24 cellular contexts compared by ENCODE assay signal in the genomic region with DNA sequence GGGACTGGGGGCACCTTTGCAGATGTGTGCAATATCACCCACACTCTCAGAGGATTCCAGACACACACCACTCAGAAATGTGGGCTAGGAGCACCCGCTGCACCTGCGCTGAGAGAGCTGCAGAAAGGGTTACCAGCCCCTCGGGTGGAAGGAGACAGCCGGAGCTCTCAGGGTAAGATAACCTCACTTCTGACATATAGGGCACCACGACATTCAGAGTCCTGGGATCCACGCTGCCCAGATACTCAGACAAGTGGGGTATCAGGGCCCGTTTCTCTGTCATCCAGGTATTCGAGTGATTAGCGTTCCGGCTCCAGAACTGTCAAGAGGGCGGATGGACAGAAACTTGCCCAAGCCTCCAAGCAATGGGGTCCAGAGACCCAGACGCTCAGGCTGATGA. TPM values are rescaled to one million over a fixed set of nuclear protein-coding genes. Genes with fewer than 3 reads are reported as not detected.
DNase-seq lines count a peak whose midpoint lies in the region; ATAC-seq, FAIRE-seq and TF ChIP-seq lines count a peak whose summit lies in the region.
"Had no signal": no experiment of that assay in that cellular context is flagged by ENCODE, and none has a peak within 500 bp of the region (broad histone marks: within the 10 kb centered on the region; RNA-seq: fewer than 3 reads in every experiment).

No MANE protein-coding gene starts in this region.

- H2AFZ ChIP-seq in SK-N-SH (ENCODE audit: low read depth) (no peak overlapping the region), PC-9 (no peak overlapping the region)

- no peaks in the 10 kb centered on the region for H3K36me3 Mint-ChIP-seq in stimulated activated effector memory CD8-positive, alpha-beta T cell treated with anti-CD3 and anti-CD28 coated beads, Interleukin-12 subunit alpha, Interleukin-12 subunit beta, amount 100 ng/mL, for 72 hours
- no peaks in the 10 kb centered on the region for H3K36me3 Mint-ChIP-seq in endothelial cell (ENCODE audit: low read depth, unreplicated experiment)
- H3K36me3 Mint-ChIP-seq: activated naive CD8-positive, alpha-beta T cell; naive thymus-derived CD8-positive, alpha-beta T cell had no signal

- POLR2A ChIA-PET in SK-N-SH (lab: Yijun Ruan, JAX) (interaction anchor here (1.6 kb wide), 1 partner anchor 127 kb away, joined by 5 read pairs; no protein-coding TSS in a partner anchor), PC-9 (lab: Charles Lee; ENCODE audit: unreplicated experiment) (no interaction called here)

- H4K20me1 ChIP-seq in SK-N-SH (ENCODE audit: insufficient read depth) (no peaks in the 10 kb centered on the region), PC-9 (ENCODE audit: insufficient read depth) (no peaks in the 10 kb centered on the region)

- peaks cover 10% of the 10 kb centered on the region for H3K27me3 Mint-ChIP-seq in endothelial cell (ENCODE audit: unreplicated experiment)

- intact Hi-C loops in PC-9 (cut with micrococcal nuclease; ENCODE audit: unreplicated experiment) (loop anchor here (10.0 kb wide), 1 partner anchor 284 kb away; no protein-coding TSS in a partner anchor), kidney (cut with DNase I) (no loop called here)

- H3K4me3 ChIP-seq in SK-N-SH (ENCODE audit: low read depth in 2 of 2, low read length in 1 of 2) (no peak overlapping the region), PC-9 (no peak overlapping the region), kidney (ENCODE audit: low read length in 2 of 2) (no peak overlapping the region)
- H3K4me3 ChIP-seq: K562, thyroid gland had no signal

- H3F3A ChIP-seq in SK-N-SH (replicated peaks; ENCODE audit: insufficient read depth) (peaks cover 3% of the 10 kb centered on the region), PC-9 (ENCODE audit: insufficient read depth, low read depth) (no peaks in the 10 kb centered on the region; the same call in 1 of the 2 replicates)

- H3K9me3 ChIP-seq in SK-N-SH (no peaks in the 10 kb centered on the region), PC-9 (ENCODE audit: insufficient read depth, low read depth) (no peaks in the 10 kb centered on the region), kidney (ENCODE audit: control insufficient read depth in 1 of 2, low read length in 2 of 2) (no peaks in the 10 kb centered on the region)
- H3K9me3 ChIP-seq: thyroid gland had no signal

- H3K36me3 ChIP-seq in SK-N-SH (replicated peaks in 1 of 2; ENCODE audit: control insufficient read depth in 1 of 2, insufficient read depth in 2 of 2, low read length in 1 of 2), result no peaks in the 10 kb centered on the region
- H3K36me3 ChIP-seq in PC-9 (ENCODE audit: low read depth), result no peaks in the 10 kb centered on the region
- H3K36me3 ChIP-seq in kidney (ENCODE audit: control insufficient read depth in 1 of 2, insufficient read depth in 2 of 2, low read length in 2 of 2), result no peaks in the 10 kb centered on the region
- H3K36me3 ChIP-seq: thyroid gland had no signal

- no peak for TF ChIP-seq CTCF in SK-N-SH (IDR thresholded peaks at IDR 0.05)
- TF ChIP-seq CTCF in PC-9 (conservative IDR thresholded peaks at IDR 0.05), result no peak
- no peak for TF ChIP-seq CTCF in kidney (IDR thresholded peaks at IDR 0.05; ENCODE audit: borderline replicate concordance, extremely low read depth, insufficient read depth)
- TF ChIP-seq CTCF in endothelial cell (IDR thresholded peaks at IDR 0.05; ENCODE audit: unreplicated experiment), result no peak

- CTCF ChIA-PET in SK-N-SH (lab: Yijun Ruan, JAX), result interaction anchor here (1.0 to 20.8 kb wide), 8 partner anchors 10 to 321 kb away, joined by 3 to 585 read pairs (median 4); a partner anchor contains a TSS
- CTCF ChIA-PET in PC-9 (lab: Charles Lee), result no interaction called here

- H3K79me2 ChIP-seq in SK-N-SH (ENCODE audit: insufficient read depth), result no peaks in the 10 kb centered on the region
- H3K79me2 ChIP-seq in PC-9 (ENCODE audit: low read depth), result no peaks in the 10 kb centered on the region

- H3K4me1 Mint-ChIP-seq in stimulated activated effector memory CD8-positive, alpha-beta T cell treated with anti-CD3 and anti-CD28 coated beads, Interleukin-12 subunit alpha, Interleukin-12 subunit beta, amount 100 ng/mL, for 72 hours, result no peaks in the 10 kb centered on the region
- H3K4me1 Mint-ChIP-seq in endothelial cell (ENCODE audit: unreplicated experiment), result no peaks in the 10 kb centered on the region

- H3K27ac Mint-ChIP-seq in stimulated activated effector memory CD8-positive, alpha-beta T cell treated with anti-CD3 and anti-CD28 coated beads, Interleukin-12 subunit alpha, Interleukin-12 subunit beta, amount 100 ng/mL, for 72 hours, result peak overlapping the region; percentile 34
- H3K27ac Mint-ChIP-seq in endothelial cell (ENCODE audit: unreplicated experiment), result no peak overlapping the region
- H3K27ac Mint-ChIP-seq: activated naive CD8-positive, alpha-beta T cell; naive thymus-derived CD8-positive, alpha-beta T cell; T-helper 1 cell treated with Interleukin-12 subunit alpha and Interleukin-12 subunit beta and Interleukin-4 antibody, amounts not matched to agents 30 μg/mL and 1 μg/mL, for 36 hours had no signal

- TF ChIP-seq EP300 in SK-N-SH (IDR thresholded peaks at IDR 0.05; ENCODE audit: borderline replicate concordance in 1 of 2, low read depth in 1 of 2, low read length in 1 of 2), result no peak

- WGBS in SK-N-SH (ENCODE audit: low lambda C conversion rate), result 71% methylated on average over 7 of the region's 12 CpGs

- ATAC-seq in SK-N-SH treated with all-trans-retinoic acid at 6 μM for 48 hours, result no peak
- no peak for ATAC-seq in stimulated activated effector memory CD8-positive, alpha-beta T cell treated with anti-CD3 and anti-CD28 coated beads, Interleukin-12 subunit alpha, Interleukin-12 subunit beta, amount 100 ng/mL, for 72 hours
- ATAC-seq: K562; naive thymus-derived CD8-positive, alpha-beta T cell had no signal

- peak overlapping the region; percentile 41; the same call in 1 of the 2 replicates for H3K4me2 ChIP-seq in SK-N-SH
- H3K4me2 ChIP-seq in PC-9, result peak overlapping the region; percentile 64

- TF ChIP-seq RAD21 in SK-N-SH (IDR thresholded peaks at IDR 0.05; ENCODE audit: low read length), result no peak

- H3K9ac ChIP-seq in SK-N-SH, result no peak overlapping the region
- H3K9ac ChIP-seq in kidney (ENCODE audit: low read length in 2 of 2), result no peak overlapping the region

- FAIRE-seq in kidney (lab: Jason Lieb, UNC), result no peak
- FAIRE-seq: K562 had no signal

- H3K9me3 Mint-ChIP-seq in stimulated activated effector memory CD8-positive, alpha-beta T cell treated with anti-CD3 and anti-CD28 coated beads, Interleukin-12 subunit alpha, Interleukin-12 subunit beta, amount 100 ng/mL, for 72 hours, result no peaks in the 10 kb centered on the region
- no peaks in the 10 kb centered on the region for H3K9me3 Mint-ChIP-seq in endothelial cell (ENCODE audit: unreplicated experiment)
- H3K9me3 Mint-ChIP-seq: HFFc6; naive thymus-derived CD8-positive, alpha-beta T cell; T-helper 1 cell treated with Interleukin-12 subunit alpha and Interleukin-12 subunit beta and Interleukin-4 antibody, amounts not matched to agents 30 μg/mL and 1 μg/mL, for 36 hours had no signal

- H3K4me1 ChIP-seq in SK-N-SH (ENCODE audit: control insufficient read depth in 1 of 2, insufficient read depth in 2 of 2, low read depth in 1 of 2, low read length in 1 of 2), result peaks cover 13 to 65% of the 10 kb centered on the region in 2 experiments; a peak in 3 of 4 replicates
- peaks cover 67% of the 10 kb centered on the region for H3K4me1 ChIP-seq in PC-9 (replicated peaks; ENCODE audit: insufficient read depth)
- peaks cover 0 to 6% of the 10 kb centered on the region in 2 donors for H3K4me1 ChIP-seq in kidney (ENCODE audit: control insufficient read depth in 1 of 2, insufficient read depth in 1 of 2, low read depth in 1 of 2, low read length in 2 of 2)

- H3K9me2 ChIP-seq in SK-N-SH (no peaks in the 10 kb centered on the region), PC-9 (ENCODE audit: insufficient read depth) (no peaks in the 10 kb centered on the region)

- DNase-seq in SK-N-SH (no peak), PC-9 (no peak), kidney (peak; percentile 49), endothelial cell (ENCODE audit: low spot score) (no peak), iPS-NIHi11 (ENCODE audit: low spot score) (no peak), NCI-H187 treated with DMSO at 0.1 percent for 48 hours (lab: John Stamatoyannopoulos, UW) (no peak)
- DNase-seq in stimulated activated effector memory CD8-positive, alpha-beta T cell treated with anti-CD3 and anti-CD28 coated beads, Interleukin-12 subunit alpha, Interleukin-12 subunit beta, amount 100 ng/mL, for 72 hours (ENCODE audit: low spot score in 2 of 2), result no peak
- DNase-seq: GDM1; naive thymus-derived CD8-positive, alpha-beta T cell; NCI-H146; NCI-H2171 treated with DMSO at 0.1 percent for 48 hours; NCI-H524; stimulated activated CD4-positive, alpha-beta T cell treated with anti-CD3 and anti-CD28 coated beads, Interleukin-12 subunit alpha, Interleukin-12 subunit beta, amount 100 ng/mL, for 4 hours; stimulated activated CD4-positive, alpha-beta T cell treated with anti-CD3 and anti-CD28 coated beads, Interleukin-4, amount 100 ng/mL, for 24 hours; stimulated activated naive CD4-positive, alpha-beta T cell treated with Interleukin-2 at 50 U/mL for 16 hours; thyroid gland had no signal

- H3K4me3 Mint-ChIP-seq in stimulated activated effector memory CD8-positive, alpha-beta T cell treated with anti-CD3 and anti-CD28 coated beads, Interleukin-12 subunit alpha, Interleukin-12 subunit beta, amount 100 ng/mL, for 72 hours, result no peak overlapping the region
- no peak overlapping the region for H3K4me3 Mint-ChIP-seq in endothelial cell (ENCODE audit: unreplicated experiment)
- H3K4me3 Mint-ChIP-seq: activated naive CD8-positive, alpha-beta T cell; HFFc6; naive thymus-derived CD8-positive, alpha-beta T cell; T-helper 1 cell treated with Interleukin-12 subunit alpha and Interleukin-12 subunit beta and Interleukin-4 antibody, amounts not matched to agents 30 μg/mL and 1 μg/mL, for 36 hours had no signal

- H3K27me3 ChIP-seq in SK-N-SH (ENCODE audit: insufficient read depth) (no peaks in the 10 kb centered on the region), PC-9 (ENCODE audit: insufficient read depth, low read depth) (no peaks in the 10 kb centered on the region)
- H3K27me3 ChIP-seq: thyroid gland had no signal

- H3K27ac ChIP-seq in SK-N-SH (ENCODE audit: low read depth in 2 of 2, low read length in 1 of 2) (no peak overlapping the region; a peak in 1 of 4 replicates), PC-9 (no peak overlapping the region), kidney (ENCODE audit: low read depth in 2 of 2, low read length in 2 of 2) (no peak overlapping the region)
- H3K27ac ChIP-seq: 22Rv1, thyroid gland had no signal

- BruUV-seq in PC-9 (replicated peaks; lab: Mats Ljungman, UMichigan), result no TSS peak

RNA-seq across cellular contexts. Expression of a gene that starts 6.2 kb away (rescaled TPM):
- polyA plus RNA-seq in SK-N-SH (2012; rRNA removed) (not detected in 2 replicates), kidney (ENCODE audit: insufficient read depth, low read depth, low replicate concordance) (1.2 TPM)
- not detected in 2 replicates for polyA plus RNA-seq in SK-N-SH (2012; cell fraction: cytosol; rRNA removed)
- 0.13 and 0.15 TPM in 2 replicates for polyA plus RNA-seq in SK-N-SH (2012; cell fraction: nucleus; rRNA removed)
- total RNA-seq in PC-9 (2021) (8.9 and 12.1 TPM in 2 replicates), kidney (1.7 TPM), endothelial cell (ENCODE audit: unreplicated experiment) (not detected)
- total RNA-seq: HFFc6; K562; naive thymus-derived CD8-positive, alpha-beta T cell; omental fat pad; SK-MEL-5; thyroid gland had no signal
- polyA plus RNA-seq: K562; naive thymus-derived CD8-positive, alpha-beta T cell had no signal

RNA-seq across cellular contexts. Expression of a gene that starts 10.2 kb away (rescaled TPM):
- polyA plus RNA-seq in SK-N-SH (2012; rRNA removed) (not detected in 2 replicates), kidney (ENCODE audit: insufficient read depth, low read depth, low replicate concordance) (not detected)
- polyA plus RNA-seq in SK-N-SH (2012; cell fraction: cytosol; rRNA removed), result 0.04 and 0.06 TPM in 2 replicates
- 0.14 and 0.26 TPM in 2 replicates for polyA plus RNA-seq in SK-N-SH (2012; cell fraction: nucleus; rRNA removed)
- total RNA-seq in PC-9 (2021) (4.9 and 7.8 TPM in 2 replicates), kidney (1.3 TPM), endothelial cell (ENCODE audit: unreplicated experiment) (not detected)
- total RNA-seq: HFFc6; K562; naive thymus-derived CD8-positive, alpha-beta T cell; SK-MEL-5; thyroid gland had no signal
- polyA plus RNA-seq: K562; naive thymus-derived CD8-positive, alpha-beta T cell had no signal

RNA-seq across cellular contexts. Expression of a gene that starts 24.3 kb away (rescaled TPM):
- 0.34 and 0.38 TPM in 2 replicates for polyA plus RNA-seq in SK-N-SH (2012; rRNA removed)
- 0.22 and 0.46 TPM in 2 replicates for polyA plus RNA-seq in SK-N-SH (2012; cell fraction: cytosol; rRNA removed)
- polyA plus RNA-seq in SK-N-SH (2012; cell fraction: nucleus; rRNA removed), result 0.19 and 0.54 TPM in 2 replicates
- total RNA-seq in PC-9 (2021), result 2.5 and 2.6 TPM in 2 replicates
- total RNA-seq in kidney, result 26.1 TPM
- 8.4 TPM for polyA plus RNA-seq in kidney (ENCODE audit: insufficient read depth, low read depth, low replicate concordance)
- not detected for total RNA-seq in endothelial cell (ENCODE audit: unreplicated experiment)
- total RNA-seq: SK-MEL-5 had no signal
